1 cellular context compared by ENCODE assay signal in the genomic region with DNA sequence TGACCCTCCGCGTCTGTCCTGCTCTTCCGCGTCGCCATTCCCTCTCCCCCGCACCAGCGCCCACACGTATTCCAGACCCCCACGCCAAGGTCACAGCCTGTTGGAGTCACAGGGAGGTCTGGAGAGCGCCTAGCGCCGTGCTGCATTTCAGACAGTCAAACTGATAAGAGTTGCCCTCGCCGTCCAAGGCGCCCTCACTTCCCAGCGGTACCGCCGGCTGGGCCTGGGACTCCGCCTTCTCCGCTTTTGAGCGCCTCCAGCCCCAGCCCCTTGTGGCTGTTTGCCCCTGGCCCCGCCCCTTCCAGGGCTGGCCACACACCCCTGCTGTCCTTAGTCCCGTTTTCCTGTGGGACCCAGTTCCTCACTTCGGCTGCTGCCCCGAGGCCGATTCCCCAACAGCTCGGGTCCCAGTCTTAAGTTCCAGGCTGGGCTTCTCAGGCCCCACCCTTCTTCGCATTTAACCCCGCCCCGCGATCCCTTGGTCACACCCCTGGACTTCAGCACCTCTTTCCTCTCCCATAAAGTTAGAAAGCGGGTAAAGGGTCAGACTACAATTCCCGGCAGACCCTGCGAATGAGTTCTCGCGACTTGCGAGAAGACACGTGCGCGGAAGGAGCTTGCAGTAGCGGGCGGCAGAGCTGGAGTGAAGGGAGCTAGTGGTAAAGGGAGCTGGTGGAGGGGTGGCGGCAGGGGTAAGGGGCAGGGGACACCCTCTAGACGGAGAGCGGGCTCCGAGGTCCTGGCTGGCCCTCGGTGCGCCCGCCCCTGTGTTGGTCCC.
TF ChIP-seq lines count a peak whose summit lies in the region.

A gene (plus strand): TSS at position 612 of the 778 bp plus-strand sequence. CDS start 1,085 bp downstream, outside the sequence.

TF ChIP-seq in K562, 482 proteins besides CTCF, POLR2A, EP300 and RAD21 (continued from another document and continues in another):
- TF ChIP-seq, protein P1, sequence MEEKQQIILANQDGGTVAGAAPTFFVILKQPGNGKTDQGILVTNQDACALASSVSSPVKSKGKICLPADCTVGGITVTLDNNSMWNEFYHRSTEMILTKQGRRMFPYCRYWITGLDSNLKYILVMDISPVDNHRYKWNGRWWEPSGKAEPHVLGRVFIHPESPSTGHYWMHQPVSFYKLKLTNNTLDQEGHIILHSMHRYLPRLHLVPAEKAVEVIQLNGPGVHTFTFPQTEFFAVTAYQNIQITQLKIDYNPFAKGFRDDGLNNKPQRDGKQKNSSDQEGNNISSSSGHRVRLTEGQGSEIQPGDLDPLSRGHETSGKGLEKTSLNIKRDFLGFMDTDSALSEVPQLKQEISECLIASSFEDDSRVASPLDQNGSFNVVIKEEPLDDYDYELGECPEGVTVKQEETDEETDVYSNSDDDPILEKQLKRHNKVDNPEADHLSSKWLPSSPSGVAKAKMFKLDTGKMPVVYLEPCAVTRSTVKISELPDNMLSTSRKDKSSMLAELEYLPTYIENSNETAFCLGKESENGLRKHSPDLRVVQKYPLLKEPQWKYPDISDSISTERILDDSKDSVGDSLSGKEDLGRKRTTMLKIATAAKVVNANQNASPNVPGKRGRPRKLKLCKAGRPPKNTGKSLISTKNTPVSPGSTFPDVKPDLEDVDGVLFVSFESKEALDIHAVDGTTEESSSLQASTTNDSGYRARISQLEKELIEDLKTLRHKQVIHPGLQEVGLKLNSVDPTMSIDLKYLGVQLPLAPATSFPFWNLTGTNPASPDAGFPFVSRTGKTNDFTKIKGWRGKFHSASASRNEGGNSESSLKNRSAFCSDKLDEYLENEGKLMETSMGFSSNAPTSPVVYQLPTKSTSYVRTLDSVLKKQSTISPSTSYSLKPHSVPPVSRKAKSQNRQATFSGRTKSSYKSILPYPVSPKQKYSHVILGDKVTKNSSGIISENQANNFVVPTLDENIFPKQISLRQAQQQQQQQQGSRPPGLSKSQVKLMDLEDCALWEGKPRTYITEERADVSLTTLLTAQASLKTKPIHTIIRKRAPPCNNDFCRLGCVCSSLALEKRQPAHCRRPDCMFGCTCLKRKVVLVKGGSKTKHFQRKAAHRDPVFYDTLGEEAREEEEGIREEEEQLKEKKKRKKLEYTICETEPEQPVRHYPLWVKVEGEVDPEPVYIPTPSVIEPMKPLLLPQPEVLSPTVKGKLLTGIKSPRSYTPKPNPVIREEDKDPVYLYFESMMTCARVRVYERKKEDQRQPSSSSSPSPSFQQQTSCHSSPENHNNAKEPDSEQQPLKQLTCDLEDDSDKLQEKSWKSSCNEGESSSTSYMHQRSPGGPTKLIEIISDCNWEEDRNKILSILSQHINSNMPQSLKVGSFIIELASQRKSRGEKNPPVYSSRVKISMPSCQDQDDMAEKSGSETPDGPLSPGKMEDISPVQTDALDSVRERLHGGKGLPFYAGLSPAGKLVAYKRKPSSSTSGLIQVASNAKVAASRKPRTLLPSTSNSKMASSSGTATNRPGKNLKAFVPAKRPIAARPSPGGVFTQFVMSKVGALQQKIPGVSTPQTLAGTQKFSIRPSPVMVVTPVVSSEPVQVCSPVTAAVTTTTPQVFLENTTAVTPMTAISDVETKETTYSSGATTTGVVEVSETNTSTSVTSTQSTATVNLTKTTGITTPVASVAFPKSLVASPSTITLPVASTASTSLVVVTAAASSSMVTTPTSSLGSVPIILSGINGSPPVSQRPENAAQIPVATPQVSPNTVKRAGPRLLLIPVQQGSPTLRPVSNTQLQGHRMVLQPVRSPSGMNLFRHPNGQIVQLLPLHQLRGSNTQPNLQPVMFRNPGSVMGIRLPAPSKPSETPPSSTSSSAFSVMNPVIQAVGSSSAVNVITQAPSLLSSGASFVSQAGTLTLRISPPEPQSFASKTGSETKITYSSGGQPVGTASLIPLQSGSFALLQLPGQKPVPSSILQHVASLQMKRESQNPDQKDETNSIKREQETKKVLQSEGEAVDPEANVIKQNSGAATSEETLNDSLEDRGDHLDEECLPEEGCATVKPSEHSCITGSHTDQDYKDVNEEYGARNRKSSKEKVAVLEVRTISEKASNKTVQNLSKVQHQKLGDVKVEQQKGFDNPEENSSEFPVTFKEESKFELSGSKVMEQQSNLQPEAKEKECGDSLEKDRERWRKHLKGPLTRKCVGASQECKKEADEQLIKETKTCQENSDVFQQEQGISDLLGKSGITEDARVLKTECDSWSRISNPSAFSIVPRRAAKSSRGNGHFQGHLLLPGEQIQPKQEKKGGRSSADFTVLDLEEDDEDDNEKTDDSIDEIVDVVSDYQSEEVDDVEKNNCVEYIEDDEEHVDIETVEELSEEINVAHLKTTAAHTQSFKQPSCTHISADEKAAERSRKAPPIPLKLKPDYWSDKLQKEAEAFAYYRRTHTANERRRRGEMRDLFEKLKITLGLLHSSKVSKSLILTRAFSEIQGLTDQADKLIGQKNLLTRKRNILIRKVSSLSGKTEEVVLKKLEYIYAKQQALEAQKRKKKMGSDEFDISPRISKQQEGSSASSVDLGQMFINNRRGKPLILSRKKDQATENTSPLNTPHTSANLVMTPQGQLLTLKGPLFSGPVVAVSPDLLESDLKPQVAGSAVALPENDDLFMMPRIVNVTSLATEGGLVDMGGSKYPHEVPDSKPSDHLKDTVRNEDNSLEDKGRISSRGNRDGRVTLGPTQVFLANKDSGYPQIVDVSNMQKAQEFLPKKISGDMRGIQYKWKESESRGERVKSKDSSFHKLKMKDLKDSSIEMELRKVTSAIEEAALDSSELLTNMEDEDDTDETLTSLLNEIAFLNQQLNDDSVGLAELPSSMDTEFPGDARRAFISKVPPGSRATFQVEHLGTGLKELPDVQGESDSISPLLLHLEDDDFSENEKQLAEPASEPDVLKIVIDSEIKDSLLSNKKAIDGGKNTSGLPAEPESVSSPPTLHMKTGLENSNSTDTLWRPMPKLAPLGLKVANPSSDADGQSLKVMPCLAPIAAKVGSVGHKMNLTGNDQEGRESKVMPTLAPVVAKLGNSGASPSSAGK (IDR thresholded peaks at IDR 0.05): peak; percentile 73; the same call in 1 of the 2 replicates
- TF ChIP-seq GABPA (tag; conservative IDR thresholded peaks at IDR 0.05; ENCODE audit: low read depth) (peak; percentile 40; the same call in 1 of the 2 replicates), RFX1 (IDR thresholded peaks at IDR 0.05) (no peak), NCOA1 (IDR thresholded peaks at IDR 0.05; ENCODE audit: low read depth) (peak; percentile 52; the same call in 1 of the 2 replicates), RAD51 (IDR thresholded peaks at IDR 0.05; ENCODE audit: borderline replicate concordance, low read depth) (peak; percentile 49; the same call in 1 of the 2 replicates), MAZ (CRISPR knock-in tag; conservative IDR thresholded peaks at IDR 0.05 in 1 of 2, IDR thresholded peaks at IDR 0.05 in 1 of 2) (0 out of 4 replicates have a peak, but pooled peaks of 1 of the 2 experiments have one; percentile 61), STAG1 (CRISPR knock-in tag; IDR thresholded peaks at IDR 0.05; ENCODE audit: borderline replicate concordance) (no peak), NBN (IDR thresholded peaks at IDR 0.05; ENCODE audit: low read depth) (no peak), CBFA2T2 (conservative IDR thresholded peaks at IDR 0.05) (0 out of 2 replicates have a peak, but pooled peaks have one; percentile 27), CREM (IDR thresholded peaks at IDR 0.05; ENCODE audit: low read depth) (peak; percentile 81; the same call in 1 of the 2 replicates), HDAC8 (tag; IDR thresholded peaks at IDR 0.05) (no peak), SMARCA4 (IDR thresholded peaks at IDR 0.05) (peak; percentile 67; the same call in 1 of the 2 replicates)
- TF ChIP-seq, protein P2, sequence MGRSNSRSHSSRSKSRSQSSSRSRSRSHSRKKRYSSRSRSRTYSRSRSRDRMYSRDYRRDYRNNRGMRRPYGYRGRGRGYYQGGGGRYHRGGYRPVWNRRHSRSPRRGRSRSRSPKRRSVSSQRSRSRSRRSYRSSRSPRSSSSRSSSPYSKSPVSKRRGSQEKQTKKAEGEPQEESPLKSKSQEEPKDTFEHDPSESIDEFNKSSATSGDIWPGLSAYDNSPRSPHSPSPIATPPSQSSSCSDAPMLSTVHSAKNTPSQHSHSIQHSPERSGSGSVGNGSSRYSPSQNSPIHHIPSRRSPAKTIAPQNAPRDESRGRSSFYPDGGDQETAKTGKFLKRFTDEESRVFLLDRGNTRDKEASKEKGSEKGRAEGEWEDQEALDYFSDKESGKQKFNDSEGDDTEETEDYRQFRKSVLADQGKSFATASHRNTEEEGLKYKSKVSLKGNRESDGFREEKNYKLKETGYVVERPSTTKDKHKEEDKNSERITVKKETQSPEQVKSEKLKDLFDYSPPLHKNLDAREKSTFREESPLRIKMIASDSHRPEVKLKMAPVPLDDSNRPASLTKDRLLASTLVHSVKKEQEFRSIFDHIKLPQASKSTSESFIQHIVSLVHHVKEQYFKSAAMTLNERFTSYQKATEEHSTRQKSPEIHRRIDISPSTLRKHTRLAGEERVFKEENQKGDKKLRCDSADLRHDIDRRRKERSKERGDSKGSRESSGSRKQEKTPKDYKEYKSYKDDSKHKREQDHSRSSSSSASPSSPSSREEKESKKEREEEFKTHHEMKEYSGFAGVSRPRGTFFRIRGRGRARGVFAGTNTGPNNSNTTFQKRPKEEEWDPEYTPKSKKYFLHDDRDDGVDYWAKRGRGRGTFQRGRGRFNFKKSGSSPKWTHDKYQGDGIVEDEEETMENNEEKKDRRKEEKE (IDR thresholded peaks at IDR 0.05; ENCODE audit: borderline replicate concordance in 1 of 2, control insufficient read depth in 1 of 2, low read depth in 2 of 2, low read length in 1 of 2): 0 out of 4 replicates have a peak, but pooled peaks of 1 of the 2 experiments have one; percentile 28
- TF ChIP-seq, protein P3, sequence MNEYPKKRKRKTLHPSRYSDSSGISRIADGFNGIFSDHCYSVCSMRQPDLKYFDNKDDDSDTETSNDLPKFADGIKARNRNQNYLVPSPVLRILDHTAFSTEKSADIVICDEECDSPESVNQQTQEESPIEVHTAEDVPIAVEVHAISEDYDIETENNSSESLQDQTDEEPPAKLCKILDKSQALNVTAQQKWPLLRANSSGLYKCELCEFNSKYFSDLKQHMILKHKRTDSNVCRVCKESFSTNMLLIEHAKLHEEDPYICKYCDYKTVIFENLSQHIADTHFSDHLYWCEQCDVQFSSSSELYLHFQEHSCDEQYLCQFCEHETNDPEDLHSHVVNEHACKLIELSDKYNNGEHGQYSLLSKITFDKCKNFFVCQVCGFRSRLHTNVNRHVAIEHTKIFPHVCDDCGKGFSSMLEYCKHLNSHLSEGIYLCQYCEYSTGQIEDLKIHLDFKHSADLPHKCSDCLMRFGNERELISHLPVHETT (CRISPR knock-in tag; conservative IDR thresholded peaks at IDR 0.05 in 1 of 2, IDR thresholded peaks at IDR 0.05 in 1 of 2): peak in 1 of 2 experiments; percentile 27; a peak in 1 of 4 replicates
- TF ChIP-seq, protein P4, sequence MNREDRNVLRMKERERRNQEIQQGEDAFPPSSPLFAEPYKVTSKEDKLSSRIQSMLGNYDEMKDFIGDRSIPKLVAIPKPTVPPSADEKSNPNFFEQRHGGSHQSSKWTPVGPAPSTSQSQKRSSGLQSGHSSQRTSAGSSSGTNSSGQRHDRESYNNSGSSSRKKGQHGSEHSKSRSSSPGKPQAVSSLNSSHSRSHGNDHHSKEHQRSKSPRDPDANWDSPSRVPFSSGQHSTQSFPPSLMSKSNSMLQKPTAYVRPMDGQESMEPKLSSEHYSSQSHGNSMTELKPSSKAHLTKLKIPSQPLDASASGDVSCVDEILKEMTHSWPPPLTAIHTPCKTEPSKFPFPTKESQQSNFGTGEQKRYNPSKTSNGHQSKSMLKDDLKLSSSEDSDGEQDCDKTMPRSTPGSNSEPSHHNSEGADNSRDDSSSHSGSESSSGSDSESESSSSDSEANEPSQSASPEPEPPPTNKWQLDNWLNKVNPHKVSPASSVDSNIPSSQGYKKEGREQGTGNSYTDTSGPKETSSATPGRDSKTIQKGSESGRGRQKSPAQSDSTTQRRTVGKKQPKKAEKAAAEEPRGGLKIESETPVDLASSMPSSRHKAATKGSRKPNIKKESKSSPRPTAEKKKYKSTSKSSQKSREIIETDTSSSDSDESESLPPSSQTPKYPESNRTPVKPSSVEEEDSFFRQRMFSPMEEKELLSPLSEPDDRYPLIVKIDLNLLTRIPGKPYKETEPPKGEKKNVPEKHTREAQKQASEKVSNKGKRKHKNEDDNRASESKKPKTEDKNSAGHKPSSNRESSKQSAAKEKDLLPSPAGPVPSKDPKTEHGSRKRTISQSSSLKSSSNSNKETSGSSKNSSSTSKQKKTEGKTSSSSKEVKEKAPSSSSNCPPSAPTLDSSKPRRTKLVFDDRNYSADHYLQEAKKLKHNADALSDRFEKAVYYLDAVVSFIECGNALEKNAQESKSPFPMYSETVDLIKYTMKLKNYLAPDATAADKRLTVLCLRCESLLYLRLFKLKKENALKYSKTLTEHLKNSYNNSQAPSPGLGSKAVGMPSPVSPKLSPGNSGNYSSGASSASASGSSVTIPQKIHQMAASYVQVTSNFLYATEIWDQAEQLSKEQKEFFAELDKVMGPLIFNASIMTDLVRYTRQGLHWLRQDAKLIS (CRISPR knock-in tag; IDR thresholded peaks at IDR 0.05): peak; percentile 52
- TF ChIP-seq, protein P5, sequence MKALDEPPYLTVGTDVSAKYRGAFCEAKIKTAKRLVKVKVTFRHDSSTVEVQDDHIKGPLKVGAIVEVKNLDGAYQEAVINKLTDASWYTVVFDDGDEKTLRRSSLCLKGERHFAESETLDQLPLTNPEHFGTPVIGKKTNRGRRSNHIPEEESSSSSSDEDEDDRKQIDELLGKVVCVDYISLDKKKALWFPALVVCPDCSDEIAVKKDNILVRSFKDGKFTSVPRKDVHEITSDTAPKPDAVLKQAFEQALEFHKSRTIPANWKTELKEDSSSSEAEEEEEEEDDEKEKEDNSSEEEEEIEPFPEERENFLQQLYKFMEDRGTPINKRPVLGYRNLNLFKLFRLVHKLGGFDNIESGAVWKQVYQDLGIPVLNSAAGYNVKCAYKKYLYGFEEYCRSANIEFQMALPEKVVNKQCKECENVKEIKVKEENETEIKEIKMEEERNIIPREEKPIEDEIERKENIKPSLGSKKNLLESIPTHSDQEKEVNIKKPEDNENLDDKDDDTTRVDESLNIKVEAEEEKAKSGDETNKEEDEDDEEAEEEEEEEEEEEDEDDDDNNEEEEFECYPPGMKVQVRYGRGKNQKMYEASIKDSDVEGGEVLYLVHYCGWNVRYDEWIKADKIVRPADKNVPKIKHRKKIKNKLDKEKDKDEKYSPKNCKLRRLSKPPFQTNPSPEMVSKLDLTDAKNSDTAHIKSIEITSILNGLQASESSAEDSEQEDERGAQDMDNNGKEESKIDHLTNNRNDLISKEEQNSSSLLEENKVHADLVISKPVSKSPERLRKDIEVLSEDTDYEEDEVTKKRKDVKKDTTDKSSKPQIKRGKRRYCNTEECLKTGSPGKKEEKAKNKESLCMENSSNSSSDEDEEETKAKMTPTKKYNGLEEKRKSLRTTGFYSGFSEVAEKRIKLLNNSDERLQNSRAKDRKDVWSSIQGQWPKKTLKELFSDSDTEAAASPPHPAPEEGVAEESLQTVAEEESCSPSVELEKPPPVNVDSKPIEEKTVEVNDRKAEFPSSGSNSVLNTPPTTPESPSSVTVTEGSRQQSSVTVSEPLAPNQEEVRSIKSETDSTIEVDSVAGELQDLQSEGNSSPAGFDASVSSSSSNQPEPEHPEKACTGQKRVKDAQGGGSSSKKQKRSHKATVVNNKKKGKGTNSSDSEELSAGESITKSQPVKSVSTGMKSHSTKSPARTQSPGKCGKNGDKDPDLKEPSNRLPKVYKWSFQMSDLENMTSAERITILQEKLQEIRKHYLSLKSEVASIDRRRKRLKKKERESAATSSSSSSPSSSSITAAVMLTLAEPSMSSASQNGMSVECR (CRISPR knock-in tag; IDR thresholded peaks at IDR 0.05): no peak
- TF ChIP-seq, protein P6, sequence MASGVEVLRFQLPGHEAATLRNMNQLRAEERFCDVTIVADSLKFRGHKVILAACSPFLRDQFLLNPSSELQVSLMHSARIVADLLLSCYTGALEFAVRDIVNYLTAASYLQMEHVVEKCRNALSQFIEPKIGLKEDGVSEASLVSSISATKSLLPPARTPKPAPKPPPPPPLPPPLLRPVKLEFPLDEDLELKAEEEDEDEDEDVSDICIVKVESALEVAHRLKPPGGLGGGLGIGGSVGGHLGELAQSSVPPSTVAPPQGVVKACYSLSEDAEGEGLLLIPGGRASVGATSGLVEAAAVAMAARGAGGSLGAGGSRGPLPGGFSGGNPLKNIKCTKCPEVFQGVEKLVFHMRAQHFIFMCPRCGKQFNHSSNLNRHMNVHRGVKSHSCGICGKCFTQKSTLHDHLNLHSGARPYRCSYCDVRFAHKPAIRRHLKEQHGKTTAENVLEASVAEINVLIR (CRISPR knock-in tag; IDR thresholded peaks at IDR 0.05): no peak
